In the genomic region with DNA sequence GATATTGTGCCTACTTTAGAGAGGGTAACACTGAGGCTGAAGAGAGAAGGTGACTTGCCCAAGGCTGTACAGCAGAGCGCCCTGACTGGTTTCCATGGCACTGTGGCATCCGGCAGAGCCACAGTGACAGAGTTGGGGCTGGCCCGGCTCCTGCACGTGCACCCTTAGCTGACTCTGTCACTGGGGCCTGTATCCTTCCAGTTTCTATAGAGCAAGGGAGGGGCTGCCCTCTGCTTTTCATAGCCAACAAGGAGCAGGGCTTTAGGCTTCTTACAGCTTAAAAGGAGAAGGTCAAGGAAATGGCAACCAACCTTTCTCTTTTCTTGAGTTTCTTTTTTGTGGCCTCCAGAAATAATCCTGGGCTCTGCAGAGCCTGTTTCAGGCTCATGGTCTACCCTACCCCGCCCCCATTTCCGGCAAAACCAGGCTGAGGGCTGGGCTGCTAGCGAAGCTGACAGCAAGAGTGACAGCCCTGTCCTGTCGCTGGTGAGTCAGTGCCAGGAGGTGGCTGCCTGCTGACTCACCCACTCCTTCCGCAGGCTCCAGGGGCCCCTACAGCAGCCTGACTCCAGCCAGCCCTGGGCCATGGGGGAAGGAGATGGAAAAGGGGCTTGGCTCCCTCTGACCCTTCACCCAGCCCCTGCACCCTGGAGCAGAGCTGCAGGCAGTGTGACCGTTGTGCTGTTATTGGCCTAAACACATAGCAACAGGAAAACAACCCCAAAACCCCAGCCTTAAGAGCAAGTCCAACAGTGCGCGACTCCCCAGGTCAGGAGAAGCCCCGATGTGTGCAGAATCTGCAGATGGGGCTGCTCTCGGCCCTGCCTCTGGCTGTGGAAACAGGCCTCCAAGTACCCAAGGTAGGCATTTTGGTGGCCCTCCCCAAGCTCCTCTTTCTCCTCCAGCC, we compare ENCODE assay signal across 1 cellular context.
TF ChIP-seq lines count a peak whose summit lies in the region.

No MANE protein-coding gene starts in this region.

TF ChIP-seq in K562, 482 proteins besides CTCF, POLR2A, EP300 and RAD21 (continued from another document and continues in another):
- TF ChIP-seq HDAC2 (IDR thresholded peaks at IDR 0.05) (peak; percentile 73; the same call in 1 of the 2 replicates), ZNF589 (CRISPR knock-in tag; IDR thresholded peaks at IDR 0.05; ENCODE audit: low read depth) (peak; percentile 88), SAFB2 (IDR thresholded peaks at IDR 0.05; ENCODE audit: borderline replicate concordance, low read depth, low read length, severe bottlenecking) (no peak), DMBX1 (CRISPR knock-in tag; IDR thresholded peaks at IDR 0.05; ENCODE audit: borderline replicate concordance) (peak; percentile 71; the same call in 1 of the 2 replicates), HMG20B (CRISPR knock-in tag; IDR thresholded peaks at IDR 0.05) (0 out of 2 replicates have a peak, but pooled peaks have one; percentile 7), HDGF (IDR thresholded peaks at IDR 0.05) (peak; percentile 49; the same call in 1 of the 2 replicates), ERF (CRISPR knock-in tag; IDR thresholded peaks at IDR 0.05) (0 out of 2 replicates have a peak, but pooled peaks have one; percentile 70), ZNF75A (CRISPR knock-in tag; IDR thresholded peaks at IDR 0.05) (peak; percentile 49; the same call in 1 of the 2 replicates), DPF2 (IDR thresholded peaks at IDR 0.05) (peak; percentile 95), BRCA1 (IDR thresholded peaks at IDR 0.05) (no peak), BRCA1 (CRISPR knock-in tag; IDR thresholded peaks at IDR 0.05) (no peak), TEAD4 (IDR thresholded peaks at IDR 0.05; ENCODE audit: low read length) (0 out of 2 replicates have a peak, but pooled peaks have one; percentile 16), TEAD4 (CRISPR knock-in tag; IDR thresholded peaks at IDR 0.05; ENCODE audit: borderline replicate concordance) (no peak), SIN3A (IDR thresholded peaks at IDR 0.05; ENCODE audit: borderline replicate concordance in 2 of 2, control insufficient read depth in 1 of 2, low read depth in 2 of 2, low read length in 2 of 2) (peak; percentile 66 to 68; a peak in 2 of 4 replicates), MAFF (IDR thresholded peaks at IDR 0.05; ENCODE audit: low read length) (0 out of 2 replicates have a peak, but pooled peaks have one; percentile 30), MEIS2 (IDR thresholded peaks at IDR 0.05; ENCODE audit: partially characterized antibody) (peak; percentile 98), JUNB (CRISPR knock-in tag; conservative IDR thresholded peaks at IDR 0.05) (peak; percentile 88), FOSL1 (tag; conservative IDR thresholded peaks at IDR 0.05) (peak; percentile 100), CSDE1 (IDR thresholded peaks at IDR 0.05) (no peak), KAT7 (CRISPR knock-in tag; IDR thresholded peaks at IDR 0.05; ENCODE audit: borderline replicate concordance) (0 out of 2 replicates have a peak, but pooled peaks have one; percentile 24), CAMTA2 (CRISPR knock-in tag; conservative IDR thresholded peaks at IDR 0.05) (peak; percentile 59; the same call in 1 of the 2 replicates), HDAC8 (tag; IDR thresholded peaks at IDR 0.05) (no peak), CTBP1 (IDR thresholded peaks at IDR 0.05; ENCODE audit: borderline replicate concordance) (peak; percentile 55; the same call in 1 of the 2 replicates), NCOR1 (IDR thresholded peaks at IDR 0.05) (0 out of 2 replicates have a peak, but pooled peaks have one; percentile 7), ELF1 (tag; IDR thresholded peaks at IDR 0.05) (peak; percentile 79), POLR2G (IDR thresholded peaks at IDR 0.05; ENCODE audit: low read depth, low read length) (peak; percentile 70), ETV5 (CRISPR knock-in tag; IDR thresholded peaks at IDR 0.05; ENCODE audit: low read depth) (peak; percentile 98; the same call in 1 of the 2 replicates), FOXJ2 (tag; IDR thresholded peaks at IDR 0.05) (no peak), GABPB1 (CRISPR knock-in tag; IDR thresholded peaks at IDR 0.05) (peak; percentile 78; the same call in 1 of the 2 replicates), ZNF239 (CRISPR knock-in tag; IDR thresholded peaks at IDR 0.05) (0 out of 2 replicates have a peak, but pooled peaks have one; percentile 17)
- TF ChIP-seq, protein P1, sequence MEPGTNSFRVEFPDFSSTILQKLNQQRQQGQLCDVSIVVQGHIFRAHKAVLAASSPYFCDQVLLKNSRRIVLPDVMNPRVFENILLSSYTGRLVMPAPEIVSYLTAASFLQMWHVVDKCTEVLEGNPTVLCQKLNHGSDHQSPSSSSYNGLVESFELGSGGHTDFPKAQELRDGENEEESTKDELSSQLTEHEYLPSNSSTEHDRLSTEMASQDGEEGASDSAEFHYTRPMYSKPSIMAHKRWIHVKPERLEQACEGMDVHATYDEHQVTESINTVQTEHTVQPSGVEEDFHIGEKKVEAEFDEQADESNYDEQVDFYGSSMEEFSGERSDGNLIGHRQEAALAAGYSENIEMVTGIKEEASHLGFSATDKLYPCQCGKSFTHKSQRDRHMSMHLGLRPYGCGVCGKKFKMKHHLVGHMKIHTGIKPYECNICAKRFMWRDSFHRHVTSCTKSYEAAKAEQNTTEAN (CRISPR knock-in tag; IDR thresholded peaks at IDR 0.05), result no peak
- TF ChIP-seq, protein P2, sequence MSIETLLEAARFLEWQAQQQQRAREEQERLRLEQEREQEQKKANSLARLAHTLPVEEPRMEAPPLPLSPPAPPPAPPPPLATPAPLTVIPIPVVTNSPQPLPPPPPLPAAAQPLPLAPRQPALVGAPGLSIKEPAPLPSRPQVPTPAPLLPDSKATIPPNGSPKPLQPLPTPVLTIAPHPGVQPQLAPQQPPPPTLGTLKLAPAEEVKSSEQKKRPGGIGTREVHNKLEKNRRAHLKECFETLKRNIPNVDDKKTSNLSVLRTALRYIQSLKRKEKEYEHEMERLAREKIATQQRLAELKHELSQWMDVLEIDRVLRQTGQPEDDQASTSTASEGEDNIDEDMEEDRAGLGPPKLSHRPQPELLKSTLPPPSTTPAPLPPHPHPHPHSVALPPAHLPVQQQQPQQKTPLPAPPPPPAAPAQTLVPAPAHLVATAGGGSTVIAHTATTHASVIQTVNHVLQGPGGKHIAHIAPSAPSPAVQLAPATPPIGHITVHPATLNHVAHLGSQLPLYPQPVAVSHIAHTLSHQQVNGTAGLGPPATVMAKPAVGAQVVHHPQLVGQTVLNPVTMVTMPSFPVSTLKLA (conservative IDR thresholded peaks at IDR 0.05), result peak; percentile 96 to 97
- TF ChIP-seq, protein P3, sequence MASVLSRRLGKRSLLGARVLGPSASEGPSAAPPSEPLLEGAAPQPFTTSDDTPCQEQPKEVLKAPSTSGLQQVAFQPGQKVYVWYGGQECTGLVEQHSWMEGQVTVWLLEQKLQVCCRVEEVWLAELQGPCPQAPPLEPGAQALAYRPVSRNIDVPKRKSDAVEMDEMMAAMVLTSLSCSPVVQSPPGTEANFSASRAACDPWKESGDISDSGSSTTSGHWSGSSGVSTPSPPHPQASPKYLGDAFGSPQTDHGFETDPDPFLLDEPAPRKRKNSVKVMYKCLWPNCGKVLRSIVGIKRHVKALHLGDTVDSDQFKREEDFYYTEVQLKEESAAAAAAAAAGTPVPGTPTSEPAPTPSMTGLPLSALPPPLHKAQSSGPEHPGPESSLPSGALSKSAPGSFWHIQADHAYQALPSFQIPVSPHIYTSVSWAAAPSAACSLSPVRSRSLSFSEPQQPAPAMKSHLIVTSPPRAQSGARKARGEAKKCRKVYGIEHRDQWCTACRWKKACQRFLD (CRISPR knock-in tag; IDR thresholded peaks at IDR 0.05), result peak; percentile 78
- TF ChIP-seq, protein P4, sequence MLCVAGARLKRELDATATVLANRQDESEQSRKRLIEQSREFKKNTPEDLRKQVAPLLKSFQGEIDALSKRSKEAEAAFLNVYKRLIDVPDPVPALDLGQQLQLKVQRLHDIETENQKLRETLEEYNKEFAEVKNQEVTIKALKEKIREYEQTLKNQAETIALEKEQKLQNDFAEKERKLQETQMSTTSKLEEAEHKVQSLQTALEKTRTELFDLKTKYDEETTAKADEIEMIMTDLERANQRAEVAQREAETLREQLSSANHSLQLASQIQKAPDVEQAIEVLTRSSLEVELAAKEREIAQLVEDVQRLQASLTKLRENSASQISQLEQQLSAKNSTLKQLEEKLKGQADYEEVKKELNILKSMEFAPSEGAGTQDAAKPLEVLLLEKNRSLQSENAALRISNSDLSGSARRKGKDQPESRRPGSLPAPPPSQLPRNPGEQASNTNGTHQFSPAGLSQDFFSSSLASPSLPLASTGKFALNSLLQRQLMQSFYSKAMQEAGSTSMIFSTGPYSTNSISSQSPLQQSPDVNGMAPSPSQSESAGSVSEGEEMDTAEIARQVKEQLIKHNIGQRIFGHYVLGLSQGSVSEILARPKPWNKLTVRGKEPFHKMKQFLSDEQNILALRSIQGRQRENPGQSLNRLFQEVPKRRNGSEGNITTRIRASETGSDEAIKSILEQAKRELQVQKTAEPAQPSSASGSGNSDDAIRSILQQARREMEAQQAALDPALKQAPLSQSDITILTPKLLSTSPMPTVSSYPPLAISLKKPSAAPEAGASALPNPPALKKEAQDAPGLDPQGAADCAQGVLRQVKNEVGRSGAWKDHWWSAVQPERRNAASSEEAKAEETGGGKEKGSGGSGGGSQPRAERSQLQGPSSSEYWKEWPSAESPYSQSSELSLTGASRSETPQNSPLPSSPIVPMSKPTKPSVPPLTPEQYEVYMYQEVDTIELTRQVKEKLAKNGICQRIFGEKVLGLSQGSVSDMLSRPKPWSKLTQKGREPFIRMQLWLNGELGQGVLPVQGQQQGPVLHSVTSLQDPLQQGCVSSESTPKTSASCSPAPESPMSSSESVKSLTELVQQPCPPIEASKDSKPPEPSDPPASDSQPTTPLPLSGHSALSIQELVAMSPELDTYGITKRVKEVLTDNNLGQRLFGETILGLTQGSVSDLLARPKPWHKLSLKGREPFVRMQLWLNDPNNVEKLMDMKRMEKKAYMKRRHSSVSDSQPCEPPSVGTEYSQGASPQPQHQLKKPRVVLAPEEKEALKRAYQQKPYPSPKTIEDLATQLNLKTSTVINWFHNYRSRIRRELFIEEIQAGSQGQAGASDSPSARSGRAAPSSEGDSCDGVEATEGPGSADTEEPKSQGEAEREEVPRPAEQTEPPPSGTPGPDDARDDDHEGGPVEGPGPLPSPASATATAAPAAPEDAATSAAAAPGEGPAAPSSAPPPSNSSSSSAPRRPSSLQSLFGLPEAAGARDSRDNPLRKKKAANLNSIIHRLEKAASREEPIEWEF (CRISPR knock-in tag; IDR thresholded peaks at IDR 0.05), result no peak
- TF ChIP-seq, protein P5, sequence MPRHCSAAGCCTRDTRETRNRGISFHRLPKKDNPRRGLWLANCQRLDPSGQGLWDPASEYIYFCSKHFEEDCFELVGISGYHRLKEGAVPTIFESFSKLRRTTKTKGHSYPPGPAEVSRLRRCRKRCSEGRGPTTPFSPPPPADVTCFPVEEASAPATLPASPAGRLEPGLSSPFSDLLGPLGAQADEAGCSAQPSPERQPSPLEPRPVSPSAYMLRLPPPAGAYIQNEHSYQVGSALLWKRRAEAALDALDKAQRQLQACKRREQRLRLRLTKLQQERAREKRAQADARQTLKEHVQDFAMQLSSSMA (CRISPR knock-in tag; IDR thresholded peaks at IDR 0.05), result peak; percentile 2; the same call in 1 of the 2 replicates
- TF ChIP-seq, protein P6, sequence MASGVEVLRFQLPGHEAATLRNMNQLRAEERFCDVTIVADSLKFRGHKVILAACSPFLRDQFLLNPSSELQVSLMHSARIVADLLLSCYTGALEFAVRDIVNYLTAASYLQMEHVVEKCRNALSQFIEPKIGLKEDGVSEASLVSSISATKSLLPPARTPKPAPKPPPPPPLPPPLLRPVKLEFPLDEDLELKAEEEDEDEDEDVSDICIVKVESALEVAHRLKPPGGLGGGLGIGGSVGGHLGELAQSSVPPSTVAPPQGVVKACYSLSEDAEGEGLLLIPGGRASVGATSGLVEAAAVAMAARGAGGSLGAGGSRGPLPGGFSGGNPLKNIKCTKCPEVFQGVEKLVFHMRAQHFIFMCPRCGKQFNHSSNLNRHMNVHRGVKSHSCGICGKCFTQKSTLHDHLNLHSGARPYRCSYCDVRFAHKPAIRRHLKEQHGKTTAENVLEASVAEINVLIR (CRISPR knock-in tag; IDR thresholded peaks at IDR 0.05), result peak; percentile 6; the same call in 1 of the 2 replicates
- TF ChIP-seq, protein P7, sequence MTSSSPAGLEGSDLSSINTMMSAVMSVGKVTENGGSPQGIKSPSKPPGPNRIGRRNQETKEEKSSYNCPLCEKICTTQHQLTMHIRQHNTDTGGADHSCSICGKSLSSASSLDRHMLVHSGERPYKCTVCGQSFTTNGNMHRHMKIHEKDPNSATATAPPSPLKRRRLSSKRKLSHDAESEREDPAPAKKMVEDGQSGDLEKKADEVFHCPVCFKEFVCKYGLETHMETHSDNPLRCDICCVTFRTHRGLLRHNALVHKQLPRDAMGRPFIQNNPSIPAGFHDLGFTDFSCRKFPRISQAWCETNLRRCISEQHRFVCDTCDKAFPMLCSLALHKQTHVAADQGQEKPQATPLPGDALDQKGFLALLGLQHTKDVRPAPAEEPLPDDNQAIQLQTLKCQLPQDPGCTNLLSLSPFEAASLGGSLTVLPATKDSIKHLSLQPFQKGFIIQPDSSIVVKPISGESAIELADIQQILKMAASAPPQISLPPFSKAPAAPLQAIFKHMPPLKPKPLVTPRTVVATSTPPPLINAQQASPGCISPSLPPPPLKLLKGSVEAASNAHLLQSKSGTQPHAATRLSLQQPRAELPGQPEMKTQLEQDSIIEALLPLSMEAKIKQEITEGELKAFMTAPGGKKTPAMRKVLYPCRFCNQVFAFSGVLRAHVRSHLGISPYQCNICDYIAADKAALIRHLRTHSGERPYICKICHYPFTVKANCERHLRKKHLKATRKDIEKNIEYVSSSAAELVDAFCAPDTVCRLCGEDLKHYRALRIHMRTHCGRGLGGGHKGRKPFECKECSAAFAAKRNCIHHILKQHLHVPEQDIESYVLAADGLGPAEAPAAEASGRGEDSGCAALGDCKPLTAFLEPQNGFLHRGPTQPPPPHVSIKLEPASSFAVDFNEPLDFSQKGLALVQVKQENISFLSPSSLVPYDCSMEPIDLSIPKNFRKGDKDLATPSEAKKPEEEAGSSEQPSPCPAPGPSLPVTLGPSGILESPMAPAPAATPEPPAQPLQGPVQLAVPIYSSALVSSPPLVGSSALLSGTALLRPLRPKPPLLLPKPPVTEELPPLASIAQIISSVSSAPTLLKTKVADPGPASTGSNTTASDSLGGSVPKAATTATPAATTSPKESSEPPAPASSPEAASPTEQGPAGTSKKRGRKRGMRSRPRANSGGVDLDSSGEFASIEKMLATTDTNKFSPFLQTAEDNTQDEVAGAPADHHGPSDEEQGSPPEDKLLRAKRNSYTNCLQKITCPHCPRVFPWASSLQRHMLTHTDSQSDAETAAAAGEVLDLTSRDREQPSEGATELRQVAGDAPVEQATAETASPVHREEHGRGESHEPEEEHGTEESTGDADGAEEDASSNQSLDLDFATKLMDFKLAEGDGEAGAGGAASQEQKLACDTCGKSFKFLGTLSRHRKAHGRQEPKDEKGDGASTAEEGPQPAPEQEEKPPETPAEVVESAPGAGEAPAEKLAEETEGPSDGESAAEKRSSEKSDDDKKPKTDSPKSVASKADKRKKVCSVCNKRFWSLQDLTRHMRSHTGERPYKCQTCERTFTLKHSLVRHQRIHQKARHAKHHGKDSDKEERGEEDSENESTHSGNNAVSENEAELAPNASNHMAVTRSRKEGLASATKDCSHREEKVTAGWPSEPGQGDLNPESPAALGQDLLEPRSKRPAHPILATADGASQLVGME (CRISPR knock-in tag; IDR thresholded peaks at IDR 0.05), result 0 out of 2 replicates have a peak, but pooled peaks have one; percentile 40
- TF ChIP-seq, protein P8, sequence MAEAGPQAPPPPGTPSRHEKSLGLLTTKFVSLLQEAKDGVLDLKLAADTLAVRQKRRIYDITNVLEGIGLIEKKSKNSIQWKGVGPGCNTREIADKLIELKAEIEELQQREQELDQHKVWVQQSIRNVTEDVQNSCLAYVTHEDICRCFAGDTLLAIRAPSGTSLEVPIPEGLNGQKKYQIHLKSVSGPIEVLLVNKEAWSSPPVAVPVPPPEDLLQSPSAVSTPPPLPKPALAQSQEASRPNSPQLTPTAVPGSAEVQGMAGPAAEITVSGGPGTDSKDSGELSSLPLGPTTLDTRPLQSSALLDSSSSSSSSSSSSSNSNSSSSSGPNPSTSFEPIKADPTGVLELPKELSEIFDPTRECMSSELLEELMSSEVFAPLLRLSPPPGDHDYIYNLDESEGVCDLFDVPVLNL (CRISPR knock-in tag; IDR thresholded peaks at IDR 0.05; ENCODE audit: low read depth), result no peak
